23 cellular contexts compared by ENCODE assay signal in the genomic region with DNA sequence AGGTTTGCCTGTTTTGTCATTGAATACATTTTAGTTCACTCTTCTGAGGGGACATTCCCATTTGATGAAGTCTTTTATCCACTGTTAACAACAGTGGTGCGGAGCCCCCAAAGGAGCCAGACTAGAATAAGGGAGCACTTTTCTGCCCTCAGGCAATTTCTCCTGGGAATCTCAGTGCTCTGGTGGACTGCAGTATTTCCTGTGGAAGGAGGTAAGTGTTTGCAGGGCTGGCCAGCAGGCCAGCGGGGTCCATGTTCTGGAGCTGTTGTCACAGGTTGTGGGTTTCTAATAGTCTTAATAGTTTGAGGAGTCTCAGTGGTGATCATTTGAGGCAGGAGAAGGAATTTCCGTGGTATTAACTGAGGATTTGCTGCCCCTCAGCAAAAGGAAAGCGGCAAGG.
A peak's percentile ranks its signal among the peaks of the same experiment; 100 is the strongest.
DNase-seq lines count a peak whose midpoint lies in the region; ATAC-seq and TF ChIP-seq lines count a peak whose summit lies in the region.
"Had no signal": no experiment of that assay in that cellular context is flagged by ENCODE, and none has a peak within 500 bp of the region (broad histone marks: within the 10 kb centered on the region; RNA-seq: fewer than 3 reads in every experiment).

No MANE protein-coding gene starts in this region.

- H3K9me3 ChIP-seq in SJCRH30 (replicated peaks), result no peaks in the 10 kb centered on the region
- H3K9me3 ChIP-seq: BLaER1 treated with 17β-estradiol and CSF1 and Interleukin-3, amounts not matched to agents 10 nM and 100 nM; gastroesophageal sphincter; MG63 had no signal

- H3K4me3 Mint-ChIP-seq in T-cell (no peak overlapping the region), mesothelial cell of epicardium (no peak overlapping the region)
- H3K4me3 Mint-ChIP-seq: central memory CD8-positive, alpha-beta T cell; memory B cell had no signal

- H3K27me3 Mint-ChIP-seq in T-cell (no peaks in the 10 kb centered on the region), mesothelial cell of epicardium (ENCODE audit: low read depth) (no peaks in the 10 kb centered on the region)
- H3K27me3 Mint-ChIP-seq: central memory CD8-positive, alpha-beta T cell; memory B cell had no signal

- peak overlapping the region in 1 of 2 donors; percentile 75 for H3K27ac Mint-ChIP-seq in activated naive CD4-positive, alpha-beta T cell treated with anti-CD3 and anti-CD28 coated beads, Interleukin-2, amount 50 U/mL, for 72 hours
- H3K27ac Mint-ChIP-seq in T-cell, result peak overlapping the region; percentile 23 to 79
- H3K27ac Mint-ChIP-seq in mesothelial cell of epicardium, result peak overlapping the region; percentile 50
- H3K27ac Mint-ChIP-seq: activated T-helper 2 cell treated with anti-CD3 and anti-CD28 coated beads, Interferon-gamma antibody, Interleukin-2, Interleukin-4, amounts not matched to agents 10 μg/mL and 5 μg/mL and 100 μg/mL, durations not matched to agents 14 hours and 24 hours and 36 hours had no signal

- ATAC-seq in activated naive CD4-positive, alpha-beta T cell treated with anti-CD3 and anti-CD28 coated beads, Interleukin-2, amount 50 U/mL, for 72 hours, result no peak
- no peak for ATAC-seq in T-cell (replicated peaks in 1 of 4)
- ATAC-seq: gastroesophageal sphincter, HCT116, left colon had no signal

- H3K36me3 ChIP-seq in SJCRH30, result peaks cover 37% of the 10 kb centered on the region

- TF ChIP-seq CTCF in mesothelial cell of epicardium (IDR thresholded peaks at IDR 0.05; ENCODE audit: unreplicated experiment), result no peak

- DNase-seq in activated naive CD4-positive, alpha-beta T cell treated with Interleukin-2 at 50 U/mL for 16 hours, result peak; percentile 0
- DNase-seq in activated naive CD4-positive, alpha-beta T cell treated with anti-CD3 and anti-CD28 coated beads, Interleukin-2, amount 50 U/mL, for 72 hours (ENCODE audit: low spot score in 2 of 2), result no peak
- no peak for DNase-seq in T-cell
- no peak for DNase-seq in mesothelial cell of epicardium (ENCODE audit: low spot score in 2 of 2, unreplicated experiment in 2 of 2)
- peak; percentile 13 for DNase-seq in stimulated activated CD8-positive, alpha-beta memory T cell treated with anti-CD3 and anti-CD28 coated beads, Interleukin-4, amount 100 ng/mL, for 48 hours
- no peak for DNase-seq in midbrain (lab: John Stamatoyannopoulos, UW)
- DNase-seq in SJCRH30, result no peak
- DNase-seq in ecto neural progenitor cell (ENCODE audit: low spot score), result no peak
- DNase-seq: DMS79 treated with DMSO at 0.1 percent for 48 hours, hippocampal formation, KG1, left colon, MG63, NCI-H1105 treated with DMSO at 0.1 percent for 48 hours, NCI-H2029 treated with DMSO at 0.1 percent for 48 hours, NCI-H69, retina had no signal

- peaks cover 10% of the 10 kb centered on the region in 2 donors for H3K36me3 Mint-ChIP-seq in activated naive CD4-positive, alpha-beta T cell treated with anti-CD3 and anti-CD28 coated beads, Interleukin-2, amount 50 U/mL, for 72 hours
- H3K36me3 Mint-ChIP-seq in T-cell (peaks cover 37% of the 10 kb centered on the region), mesothelial cell of epicardium (peaks cover 44% of the 10 kb centered on the region)

- no peaks in the 10 kb centered on the region for H3K9me3 Mint-ChIP-seq in activated naive CD4-positive, alpha-beta T cell treated with anti-CD3 and anti-CD28 coated beads, Interleukin-2, amount 50 U/mL, for 72 hours
- H3K9me3 Mint-ChIP-seq in T-cell, result no peaks in the 10 kb centered on the region
- no peaks in the 10 kb centered on the region for H3K9me3 Mint-ChIP-seq in mesothelial cell of epicardium
- H3K9me3 Mint-ChIP-seq: activated T-helper 2 cell treated with anti-CD3 and anti-CD28 coated beads, Interferon-gamma antibody, Interleukin-2, Interleukin-4, amounts not matched to agents 10 μg/mL and 5 μg/mL and 100 μg/mL, durations not matched to agents 14 hours and 24 hours and 36 hours; central memory CD8-positive, alpha-beta T cell; memory B cell had no signal

- H3K4me1 ChIP-seq in SJCRH30, result no peaks in the 10 kb centered on the region

- CTCF ChIA-PET in T-cell (lab: Charles Lee), result no interaction called here

- POLR2A ChIA-PET in T-cell (lab: Charles Lee), result no interaction called here

- no peak overlapping the region for H3K4me3 ChIP-seq in SJCRH30
- H3K4me3 ChIP-seq: BLaER1 treated with 17β-estradiol and CSF1 and Interleukin-3, amounts not matched to agents 10 nM and 100 nM; gastroesophageal sphincter; MG63 had no signal

- H3K27me3 ChIP-seq in SJCRH30, result no peaks in the 10 kb centered on the region
- H3K27me3 ChIP-seq: BLaER1 treated with 17β-estradiol and CSF1 and Interleukin-3, amounts not matched to agents 10 nM and 100 nM; gastroesophageal sphincter; MG63 had no signal

- no peak overlapping the region for H3K27ac ChIP-seq in SJCRH30
- H3K27ac ChIP-seq: BLaER1 treated with 17β-estradiol and CSF1 and Interleukin-3, amounts not matched to agents 10 nM and 100 nM; gastroesophageal sphincter had no signal

- H3K4me1 Mint-ChIP-seq in T-cell (peaks cover 33 to 38% (median 33%) of the 10 kb centered on the region in 3 donors), mesothelial cell of epicardium (peaks cover 21% of the 10 kb centered on the region)

Comparison
In these comparisons a context has a peak if more than half of its experiments do, and no peak if none do; other contexts are left out.
1. DNase-seq: peak in activated naive CD4-positive, alpha-beta T cell treated with Interleukin-2 at 50 U/mL for 16 hours (single experiment) and stimulated activated CD8-positive, alpha-beta memory T cell treated with anti-CD3 and anti-CD28 coated beads, Interleukin-4, amount 100 ng/mL, for 48 hours (single experiment); none in activated naive CD4-positive, alpha-beta T cell treated with anti-CD3 and anti-CD28 coated beads, Interleukin-2, amount 50 U/mL, for 72 hours (0 of 2), T-cell (0 of 34), mesothelial cell of epicardium (0 of 2), midbrain (single experiment), SJCRH30 (0 of 2) and ecto neural progenitor cell (single experiment).